ENCODE assay signal across 1 cellular context in the genomic region with DNA sequence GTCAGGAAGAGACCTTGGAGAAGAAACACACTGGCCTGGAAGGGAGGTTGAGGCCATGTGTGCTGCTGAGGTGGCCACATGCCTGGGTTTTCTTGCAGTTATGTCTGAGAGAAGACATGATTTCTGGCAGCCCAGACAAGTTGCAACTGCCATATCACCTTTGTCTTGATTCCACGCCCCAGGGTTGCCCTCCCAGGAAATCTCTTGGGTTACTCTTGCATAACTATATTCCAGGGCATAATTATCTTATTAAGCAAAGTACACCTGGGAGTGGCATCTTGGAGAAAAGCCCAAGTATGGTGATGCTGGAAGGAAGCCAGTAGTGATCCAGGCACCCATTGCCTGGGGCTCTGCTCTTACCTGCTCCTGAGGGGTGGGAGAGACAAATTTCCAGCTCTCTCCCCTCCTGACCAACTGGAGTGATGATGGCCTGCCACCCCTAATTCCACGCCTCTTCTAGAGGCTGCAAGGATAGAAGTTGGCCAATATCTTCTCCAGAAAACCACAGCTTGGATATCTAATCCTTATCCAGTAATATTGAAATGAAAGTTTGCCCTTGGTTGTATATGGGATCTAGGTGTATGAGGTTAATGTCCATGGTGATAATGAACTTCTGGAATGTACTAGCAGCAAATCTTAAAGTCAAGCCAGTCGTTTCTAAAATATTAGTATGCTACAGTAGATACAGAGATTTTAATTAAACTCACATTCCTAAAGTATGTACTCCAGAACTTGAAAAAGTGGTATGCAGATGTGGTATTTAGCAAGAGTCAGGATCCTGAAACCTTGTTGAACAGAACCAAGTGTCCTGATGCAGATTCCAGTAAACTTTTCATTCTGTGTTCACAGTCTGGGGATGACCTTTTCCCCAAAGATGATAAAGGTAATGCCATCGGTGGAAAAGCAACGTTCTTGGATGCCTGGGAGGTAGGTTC.
A peak's percentile ranks its signal among the peaks of the same experiment; 100 is the strongest.
TF ChIP-seq lines count a peak whose summit lies in the region.

No MANE protein-coding gene starts in this region.

TF ChIP-seq in Ishikawa, 13 proteins besides CTCF, POLR2A, EP300 and RAD21 (continued from another document):
- no peak for TF ChIP-seq CREB1 (IDR thresholded peaks at IDR 0.05; ENCODE audit: low read depth)
- peak; percentile 36; the same call in 1 of the 2 replicates for TF ChIP-seq FOXM1 (IDR thresholded peaks at IDR 0.05; ENCODE audit: borderline replicate concordance, low read depth)
